Comparison of ENCODE assay signal across 8 cellular contexts in genomic region chr18:3593381-3593903, GRCh38.
DNase-seq lines count a peak whose midpoint lies in the region; ATAC-seq and TF ChIP-seq lines count a peak whose summit lies in the region.

No MANE protein-coding gene starts in this region.

- peaks cover 24% of the 10 kb centered on the region for H3K79me2 ChIP-seq in ACC112 (ENCODE audit: control insufficient read depth, insufficient read depth, low read length, unreplicated experiment)
- H3K79me2 ChIP-seq in Karpas-422 (ENCODE audit: low read length) = peaks cover 7% of the 10 kb centered on the region; the same call in 1 of the 2 replicates
- H3K79me2 ChIP-seq in trophoblast cell (ENCODE audit: control insufficient read depth, insufficient read depth, low read length, poor library complexity) = peaks cover 18% of the 10 kb centered on the region

- peak overlapping the region; percentile 99 for H4K91ac ChIP-seq in trophoblast cell (ENCODE audit: low read depth, low read length)

- H3K27me3 ChIP-seq in ACC112 (ENCODE audit: insufficient read depth, low read length) (no peaks in the 10 kb centered on the region), Karpas-422 (ENCODE audit: low read length) (no peaks in the 10 kb centered on the region), trophoblast cell (ENCODE audit: insufficient read depth, low read length) (no peaks in the 10 kb centered on the region)

- H3K23ac ChIP-seq in trophoblast cell (ENCODE audit: low read length) = no peak overlapping the region

- peak overlapping the region; percentile 88 for H3K18ac ChIP-seq in trophoblast cell (ENCODE audit: low read length)

- H2AK5ac ChIP-seq in trophoblast cell (ENCODE audit: low read length) = peak overlapping the region; percentile 89

- H2BK12ac ChIP-seq in trophoblast cell (ENCODE audit: low read length) = peak overlapping the region; percentile 98

- no peaks in the 10 kb centered on the region for H4K20me1 ChIP-seq in Karpas-422 (ENCODE audit: insufficient read depth, low read depth, low read length)

- no peaks in the 10 kb centered on the region for H3K27me3 Mint-ChIP-seq in activated CD8-positive, alpha-beta T cell treated with anti-CD3 and anti-CD28 coated beads for 36 hours

- H4K8ac ChIP-seq in trophoblast cell (ENCODE audit: low read depth, low read length) = peak overlapping the region; percentile 93

- CTCF ChIA-PET in activated CD8-positive, alpha-beta T cell treated with anti-CD3 and anti-CD28 coated beads for 36 hours (lab: Charles Lee) = interaction anchor here (0.7 to 6.2 kb wide), 27 partner anchors 8 to 337 kb away, joined by 3 to 91 read pairs (median 4); partner anchors contain the start of gene TGIF1

- H3K4me3 Mint-ChIP-seq in activated CD8-positive, alpha-beta T cell treated with anti-CD3 and anti-CD28 coated beads for 36 hours = peak overlapping the region; percentile 82

- H3K9me2 ChIP-seq in Karpas-422 (replicated peaks; ENCODE audit: insufficient read depth, low read length) = no peaks in the 10 kb centered on the region

- peak overlapping the region; percentile 94 for H3K14ac ChIP-seq in trophoblast cell (ENCODE audit: low read length)

- DNase-seq in Karpas-422 (no peak), glomerular endothelial cell (ENCODE audit: extremely low read depth, low read depth, low spot score) (peak; percentile 80), trophoblast cell (peak; percentile 82 to 95), HuH-7 (ENCODE audit: low spot score) (no peak)
- no peak for DNase-seq in activated CD8-positive, alpha-beta T cell treated with anti-CD3 and anti-CD28 coated beads for 36 hours

- ATAC-seq in GM19328 (IDR thresholded peaks at IDR 0.05; ENCODE audit: unreplicated experiment) (peak; percentile 3), HG03095 (IDR thresholded peaks at IDR 0.05; ENCODE audit: unreplicated experiment) (no peak)
- ATAC-seq in activated CD8-positive, alpha-beta T cell treated with anti-CD3 and anti-CD28 coated beads for 36 hours = peak; percentile 5

- H3K4ac ChIP-seq in trophoblast cell (ENCODE audit: low read depth, low read length) = peak overlapping the region; percentile 82

- H3K9ac ChIP-seq in Karpas-422 (ENCODE audit: low read length) (peak overlapping the region; percentile 79), trophoblast cell (ENCODE audit: low read length) (no peak overlapping the region)

- H3K9me3 ChIP-seq in Karpas-422 (ENCODE audit: low read length) = no peaks in the 10 kb centered on the region
- no peaks in the 10 kb centered on the region for H3K9me3 ChIP-seq in trophoblast cell (ENCODE audit: insufficient read depth, low read depth, low read length)

- peak overlapping the region; percentile 80 for H3K4me3 ChIP-seq in ACC112 (ENCODE audit: low read depth, low read length)
- peak overlapping the region; percentile 66 for H3K4me3 ChIP-seq in Karpas-422 (ENCODE audit: low read length)
- no peak overlapping the region for H3K4me3 ChIP-seq in trophoblast cell (ENCODE audit: low read depth, low read length)

- H3K27ac Mint-ChIP-seq in activated CD8-positive, alpha-beta T cell treated with anti-CD3 and anti-CD28 coated beads for 36 hours = peak overlapping the region; percentile 95

- peaks cover 51% of the 10 kb centered on the region for H3K79me1 ChIP-seq in trophoblast cell (ENCODE audit: low read length)

- H3K4me1 Mint-ChIP-seq in activated CD8-positive, alpha-beta T cell treated with anti-CD3 and anti-CD28 coated beads for 36 hours (ENCODE audit: low read depth) = peaks cover 48% of the 10 kb centered on the region

- WGBS in trophoblast cell (ENCODE audit: extremely low coverage, insufficient coverage, insufficient read length) = no CpG with 5 or more reads among the region's 11 CpGs

- H2BK120ac ChIP-seq in trophoblast cell (ENCODE audit: insufficient read depth, low read length, poor library complexity) = peak overlapping the region; percentile 99

- TF ChIP-seq CTCF in activated CD8-positive, alpha-beta T cell treated with anti-CD3 and anti-CD28 coated beads for 36 hours (IDR thresholded peaks at IDR 0.05) = no peak

- no peaks in the 10 kb centered on the region for H3K9me3 Mint-ChIP-seq in activated CD8-positive, alpha-beta T cell treated with anti-CD3 and anti-CD28 coated beads for 36 hours

- peak overlapping the region; percentile 97 for H3K27ac ChIP-seq in ACC112 (ENCODE audit: low read depth, low read length)
- H3K27ac ChIP-seq in Karpas-422 (ENCODE audit: low read length) = peak overlapping the region; percentile 98
- peak overlapping the region; percentile 100 for H3K27ac ChIP-seq in trophoblast cell (ENCODE audit: low read depth, low read length)

- H3K4me1 ChIP-seq in ACC112 (ENCODE audit: control insufficient read depth, insufficient read depth, low read length, unreplicated experiment) (peaks cover 42% of the 10 kb centered on the region), Karpas-422 (ENCODE audit: low read length) (peaks cover 64% of the 10 kb centered on the region), trophoblast cell (ENCODE audit: control insufficient read depth in 1 of 2, insufficient read depth in 2 of 2, low read length in 2 of 2) (peaks cover 34 to 47% of the 10 kb centered on the region in 2 experiments)

- H3K36me3 ChIP-seq in ACC112 (ENCODE audit: insufficient read depth, low read length) = peaks cover 8% of the 10 kb centered on the region; the same call in 1 of the 2 replicates
- H3K36me3 ChIP-seq in Karpas-422 (ENCODE audit: insufficient read depth, low read length) = no peaks in the 10 kb centered on the region
- peaks cover 0 to 3% of the 10 kb centered on the region in 2 experiments for H3K36me3 ChIP-seq in trophoblast cell (ENCODE audit: control insufficient read depth in 1 of 2, insufficient read depth in 2 of 2, low read length in 2 of 2)

- peak overlapping the region; percentile 89 for H3K4me2 ChIP-seq in Karpas-422 (ENCODE audit: low read depth, low read length, poor library complexity, severe bottlenecking)
- H3K4me2 ChIP-seq in trophoblast cell (ENCODE audit: low read length) = peak overlapping the region; percentile 62

- H2BK5ac ChIP-seq in trophoblast cell (ENCODE audit: low read depth, low read length, poor library complexity) = peak overlapping the region; percentile 100

- peaks cover 18% of the 10 kb centered on the region for H3K36me3 Mint-ChIP-seq in activated CD8-positive, alpha-beta T cell treated with anti-CD3 and anti-CD28 coated beads for 36 hours (ENCODE audit: low read depth)

- intact Hi-C loops in activated CD8-positive, alpha-beta T cell treated with anti-CD3 and anti-CD28 coated beads for 36 hours (cut with micrococcal nuclease) = no loop called here

- H4K12ac ChIP-seq in trophoblast cell (ENCODE audit: low read depth, low read length) = peak overlapping the region; percentile 59

- peak overlapping the region; percentile 63 for H2AFZ ChIP-seq in ACC112 (ENCODE audit: low read length, unreplicated experiment)
- peak overlapping the region; percentile 81 for H2AFZ ChIP-seq in Karpas-422 (ENCODE audit: low read length)
- no peak overlapping the region for H2AFZ ChIP-seq in trophoblast cell (ENCODE audit: insufficient read depth, low read length, poor library complexity)

- POLR2A ChIA-PET in activated CD8-positive, alpha-beta T cell treated with anti-CD3 and anti-CD28 coated beads for 36 hours (lab: Charles Lee) = interaction anchor here (0.6 to 4.9 kb wide), 15 partner anchors 8 to 345 kb away, joined by 3 to 33 read pairs (median 7); partner anchors contain the start of genes MYL12A and MYL12B

Comparison
In these comparisons a context has a peak if more than half of its experiments do, and no peak if none do; other contexts are left out.
1. DNase-seq: peak in glomerular endothelial cell (single experiment) and trophoblast cell (2 of 2); none in Karpas-422 (single experiment), activated CD8-positive, alpha-beta T cell treated with anti-CD3 and anti-CD28 coated beads for 36 hours (single experiment) and HuH-7 (single experiment).
2. Peak in every context shown above with its lines, with median percentiles within 50 percentile points of each other: H3K27ac ChIP-seq.